Comparison of ENCODE assay signal across 15 cellular contexts in the genomic region with DNA sequence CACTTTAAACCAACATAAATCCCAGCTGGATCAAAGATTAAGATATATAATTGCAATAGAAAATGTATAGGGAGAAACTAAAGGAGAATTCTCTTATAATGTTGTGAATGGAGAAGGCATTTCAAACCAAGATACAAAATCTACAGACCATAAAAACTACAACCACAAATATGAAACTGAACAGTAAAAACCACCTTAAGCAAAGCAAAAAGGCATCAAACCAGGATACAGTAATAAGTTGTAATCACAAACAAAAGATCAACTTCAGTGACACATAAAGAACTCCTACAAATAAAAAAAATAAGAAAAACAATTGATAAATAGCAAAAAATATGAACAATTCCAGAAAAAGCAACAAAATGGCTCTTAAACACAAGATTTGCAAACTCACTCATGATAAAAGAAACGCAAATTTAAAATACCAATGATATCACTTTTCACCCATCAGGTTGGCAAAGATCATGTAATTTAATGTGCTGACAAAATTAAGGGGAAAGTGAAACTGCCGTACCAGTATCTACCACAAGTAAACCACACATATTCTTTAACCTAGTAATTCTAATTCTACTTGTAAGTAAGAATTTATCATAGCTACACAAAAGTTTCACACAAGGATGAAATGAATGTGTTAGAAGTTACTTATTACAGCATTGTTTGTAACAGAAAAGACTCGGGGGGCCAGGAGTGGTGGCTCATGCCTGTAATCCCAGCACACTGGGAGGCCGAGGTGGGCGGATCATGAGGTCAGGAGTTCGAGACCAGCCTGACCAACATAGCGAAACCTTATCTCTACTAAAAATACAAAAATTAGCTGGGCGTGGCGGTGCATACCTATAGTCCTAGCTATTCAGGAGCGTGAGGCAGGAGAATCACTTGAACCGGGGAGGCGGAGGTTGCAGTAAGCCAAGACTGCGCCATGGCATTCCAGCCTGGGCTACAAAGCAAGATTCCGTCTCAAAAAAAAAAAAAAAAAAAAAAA.
DNase-seq lines count a peak whose midpoint lies in the region; ATAC-seq, FAIRE-seq and TF ChIP-seq lines count a peak whose summit lies in the region.
"Had no signal": no experiment of that assay in that cellular context is flagged by ENCODE, and none has a peak within 500 bp of the region (broad histone marks: within the 10 kb centered on the region; RNA-seq: fewer than 3 reads in every experiment).

No MANE protein-coding gene starts in this region.

- peaks cover 34% of the 10 kb centered on the region for H3K4me1 Mint-ChIP-seq in activated CD4-positive, alpha-beta memory T cell treated with anti-CD3 and anti-CD28 coated beads, Interleukin-2, amount 10 ng/mL, durations not matched to agents 7 days and 5 days
- H3K4me1 Mint-ChIP-seq: GM23338 had no signal

- ATAC-seq in A549, result no peak
- ATAC-seq in HG02938 (IDR thresholded peaks at IDR 0.05; ENCODE audit: unreplicated experiment), result no peak
- ATAC-seq: GM23338 had no signal

- intact Hi-C loops in lower leg skin (cut with DNase I; ENCODE audit: low total_unique reads), result no loop called here

- DNase-seq in A549 (ENCODE audit: low read depth in 1 of 2, low spot score in 1 of 2) (no peak), ELR (ENCODE audit: low read depth) (peak; percentile 15), fibroblast of villous mesenchyme (ENCODE audit: low read depth) (peak; percentile 24), lower leg skin (ENCODE audit: low spot score in 2 of 2) (no peak), SHP77 (lab: John Stamatoyannopoulos, UW) (no peak), Ammon's horn (ENCODE audit: low spot score) (no peak)
- no peak for DNase-seq in activated CD4-positive, alpha-beta memory T cell treated with anti-CD3 and anti-CD28 coated beads, Interleukin-2, amount 10 ng/mL, durations not matched to agents 7 days and 5 days
- DNase-seq: MG63, NCI-H2171, PC-9, posterior cingulate gyrus, substantia nigra had no signal

- peak overlapping the region; percentile 10 for H3K27ac Mint-ChIP-seq in activated CD4-positive, alpha-beta memory T cell treated with anti-CD3 and anti-CD28 coated beads, Interleukin-2, amount 10 ng/mL, durations not matched to agents 7 days and 5 days
- H3K27ac Mint-ChIP-seq: GM23338 had no signal

- peaks cover 63% of the 10 kb centered on the region for H3K36me3 Mint-ChIP-seq in activated CD4-positive, alpha-beta memory T cell treated with anti-CD3 and anti-CD28 coated beads, Interleukin-2, amount 10 ng/mL, durations not matched to agents 7 days and 5 days (ENCODE audit: low read depth)

- FAIRE-seq in A549 (lab: Jason Lieb, UNC), result peak; percentile 28

- TF ChIP-seq CTCF in A549 (IDR thresholded peaks at IDR 0.05) (no peak), fibroblast of villous mesenchyme (IDR thresholded peaks at IDR 0.05; ENCODE audit: insufficient read depth, low read depth, low read length) (no peak), lower leg skin (IDR thresholded peaks at IDR 0.05) (no peak)

- H3K4me2 ChIP-seq in A549, result no peak overlapping the region
- H3K4me2 ChIP-seq: GM23338, PC-9 had no signal

- H3K27ac ChIP-seq in A549, result no peak overlapping the region
- H3K27ac ChIP-seq: C4-2B, PC-9 had no signal

- CTCF ChIA-PET in A549 (lab: Yijun Ruan, JAX), result interaction anchor here (0.9 to 1.0 kb wide), 2 partner anchors 12 to 39 kb away, joined by 3 read pairs; no protein-coding TSS in a partner anchor
- CTCF ChIA-PET in activated CD4-positive, alpha-beta memory T cell treated with anti-CD3 and anti-CD28 coated beads, Interleukin-2, amount 10 ng/mL, durations not matched to agents 7 days and 5 days (lab: Charles Lee), result interaction anchor here (0.7 kb wide), 1 partner anchor 78 kb away, joined by 3 read pairs; no protein-coding TSS in a partner anchor

- H3K4me3 ChIP-seq in A549 (no peak overlapping the region), fibroblast of villous mesenchyme (ENCODE audit: low read depth, low read length) (no peak overlapping the region), lower leg skin (ENCODE audit: low read depth, poor library complexity, severe bottlenecking) (no peak overlapping the region)
- H3K4me3 ChIP-seq: GM23338, MG63, PC-9 had no signal

- peak overlapping the region; percentile 6 for H3K4me3 Mint-ChIP-seq in activated CD4-positive, alpha-beta memory T cell treated with anti-CD3 and anti-CD28 coated beads, Interleukin-2, amount 10 ng/mL, durations not matched to agents 7 days and 5 days
- H3K4me3 Mint-ChIP-seq: GM23338 had no signal

- TF ChIP-seq POLR2A in A549 (IDR thresholded peaks at IDR 0.05; ENCODE audit: low read length) (no peak), lower leg skin (IDR thresholded peaks at IDR 0.05) (no peak)

- POLR2A ChIA-PET in A549 (lab: Yijun Ruan, JAX), result interaction anchor here (1.0 kb wide), 1 partner anchor 27 kb away, joined by 3 read pairs; no protein-coding TSS in a partner anchor
- POLR2A ChIA-PET in activated CD4-positive, alpha-beta memory T cell treated with anti-CD3 and anti-CD28 coated beads, Interleukin-2, amount 10 ng/mL, durations not matched to agents 7 days and 5 days (lab: Charles Lee), result interaction anchor here (1.0 kb wide), 1 partner anchor 39 kb away, joined by 3 read pairs; no protein-coding TSS in a partner anchor

- no peak for TF ChIP-seq EP300 in A549 (IDR thresholded peaks at IDR 0.05)

- 93% methylated on average over 14 of the region's 14 CpGs for WGBS in A549 (ENCODE audit: missing lambda C conversion rate)
- 96% methylated on average over 14 of the region's 14 CpGs for WGBS in lower leg skin, 2 donors

- no peaks in the 10 kb centered on the region for H3K4me1 ChIP-seq in A549

- H3K9me3 Mint-ChIP-seq in activated CD4-positive, alpha-beta memory T cell treated with anti-CD3 and anti-CD28 coated beads, Interleukin-2, amount 10 ng/mL, durations not matched to agents 7 days and 5 days, result no peaks in the 10 kb centered on the region
- H3K9me3 Mint-ChIP-seq: GM23338 had no signal

- H3K27me3 Mint-ChIP-seq in activated CD4-positive, alpha-beta memory T cell treated with anti-CD3 and anti-CD28 coated beads, Interleukin-2, amount 10 ng/mL, durations not matched to agents 7 days and 5 days, result no peaks in the 10 kb centered on the region

- TF ChIP-seq RAD21 in A549 (conservative IDR thresholded peaks at IDR 0.05 in 1 of 2, IDR thresholded peaks at IDR 0.05 in 1 of 2), result no peak

- H3K9me3 ChIP-seq in A549, result no peaks in the 10 kb centered on the region
- H3K9me3 ChIP-seq: MG63 had no signal

TF ChIP-seq in A549, 52 proteins besides CTCF, POLR2A, EP300 and RAD21:
- TF ChIP-seq HOXB13 (CRISPR knock-in tag; IDR thresholded peaks at IDR 0.05; ENCODE audit: low read depth) (no peak), PBX3 (IDR thresholded peaks at IDR 0.05) (no peak), USF2 (IDR thresholded peaks at IDR 0.05) (no peak), NFE2L2 (conservative IDR thresholded peaks at IDR 0.05; ENCODE audit: low read length) (no peak), NR3C1 (IDR thresholded peaks at IDR 0.05) (no peak)

Comparison
In these comparisons a context has a peak if more than half of its experiments do, and no peak if none do; other contexts are left out.
1. DNase-seq: peak in ELR (single experiment) and fibroblast of villous mesenchyme (single experiment); none in A549 (0 of 2), activated CD4-positive, alpha-beta memory T cell treated with anti-CD3 and anti-CD28 coated beads, Interleukin-2, amount 10 ng/mL, durations not matched to agents 7 days and 5 days (single experiment), lower leg skin (0 of 2), SHP77 (0 of 2) and Ammon's horn (single experiment).